In genomic region chr9:22008662-22009562, GRCh38 we compare ENCODE assay signal across 8 cellular contexts. TPM values are rescaled to one million over a fixed set of nuclear protein-coding genes. Genes with fewer than 3 reads are reported as not detected.
DNase-seq lines count a peak whose midpoint lies in the region; ATAC-seq, FAIRE-seq and TF ChIP-seq lines count a peak whose summit lies in the region.

CDKN2B (minus strand) TSS chr9:22009305; CDS start chr9:22008953, 352 bp downstream.

- peak within 1 kb of the TSS; percentile 89 for H3K4me3 Mint-ChIP-seq in central memory CD8-positive, alpha-beta T cell

- H3K9me3 Mint-ChIP-seq in central memory CD8-positive, alpha-beta T cell = no peaks in the 10 kb centered on the region

- H3K4me3 ChIP-seq in small intestine (ENCODE audit: low read depth in 1 of 2, low read length in 2 of 2) = peak within 1 kb of the TSS; percentile 41 to 92

- no peaks in the 10 kb centered on the region for H3K4me1 ChIP-seq in small intestine (ENCODE audit: control insufficient read depth in 2 of 2, insufficient read depth in 1 of 2, low read depth in 1 of 2, low read length in 1 of 2)

- H3K27me3 Mint-ChIP-seq in central memory CD8-positive, alpha-beta T cell = peaks cover 57% of the 10 kb centered on the region

- ATAC-seq in HG02678 (IDR thresholded peaks at IDR 0.05; ENCODE audit: unreplicated experiment) = peak; percentile 93
- peak; percentile 61 for ATAC-seq in central memory CD8-positive, alpha-beta T cell (replicated peaks; ENCODE audit: extremely low read depth, poor library complexity, severe bottlenecking)

- H3K36me3 ChIP-seq in small intestine (ENCODE audit: control insufficient read depth in 2 of 2, insufficient read depth in 2 of 2, low read length in 2 of 2) = peaks cover 0 to 6% of the 10 kb centered on the region in 2 donors

- peaks cover 0 to 21% of the 10 kb centered on the region in 2 donors for H3K27me3 ChIP-seq in small intestine (ENCODE audit: control insufficient read depth in 2 of 2, insufficient read depth in 2 of 2, low read length in 2 of 2)

- peak; percentile 74 for FAIRE-seq in GM12891 (lab: Jason Lieb, UNC)
- FAIRE-seq in TTC549 (lab: Jason Lieb, UNC) = peak; percentile 73
- FAIRE-seq in small intestine (lab: Jason Lieb, UNC) = no peak

- H3K27ac ChIP-seq in small intestine (ENCODE audit: low read depth in 1 of 2, low read length in 1 of 2) = peak within 1 kb of the TSS; percentile 89 to 99

- H3K9me3 ChIP-seq in small intestine (ENCODE audit: control insufficient read depth, low read depth) = no peaks in the 10 kb centered on the region

- DNase-seq in GM12891 (ENCODE audit: insufficient read length, low spot score) = peak; percentile 70
- peak; percentile 66 for DNase-seq in NCI-H1694 (lab: John Stamatoyannopoulos, UW)
- DNase-seq in central memory CD8-positive, alpha-beta T cell (ENCODE audit: low spot score in 2 of 2) = peak; percentile 39 to 56
- peak; percentile 96 for DNase-seq in iris pigment epithelial cell (ENCODE audit: low read depth)
- DNase-seq in small intestine = peak; percentile 98
- no peak for DNase-seq in A172 (ENCODE audit: low spot score)

- TF ChIP-seq POLR2A in GM12891 (IDR thresholded peaks at IDR 0.05; ENCODE audit: low read depth, low read length) = no peak

- peaks cover 12% of the 10 kb centered on the region for H3K36me3 Mint-ChIP-seq in central memory CD8-positive, alpha-beta T cell (ENCODE audit: insufficient read depth)

- WGBS in small intestine, 3 donors = 0 to 1% (median 1%) methylated on average over 70 to 91 of the region's 91 CpGs

- peaks cover 21% of the 10 kb centered on the region for H3K4me1 Mint-ChIP-seq in central memory CD8-positive, alpha-beta T cell

- H3K27ac Mint-ChIP-seq in central memory CD8-positive, alpha-beta T cell (ENCODE audit: low read depth) = peak within 1 kb of the TSS; percentile 33

TF ChIP-seq in GM12891, 5 proteins besides CTCF, POLR2A, EP300 and RAD21:
- TF ChIP-seq TAF1 (IDR thresholded peaks at IDR 0.05; ENCODE audit: low read depth, low read length) (no peak), PAX5 (IDR thresholded peaks at IDR 0.05; ENCODE audit: insufficient read depth, low read length, severe bottlenecking) (no peak), POLR2AphosphoS5 (IDR thresholded peaks at IDR 0.05; ENCODE audit: low read depth, low read length) (no peak), SPI1 (IDR thresholded peaks at IDR 0.05; ENCODE audit: low read depth, low read length) (no peak), POU2F2 (IDR thresholded peaks at IDR 0.05; ENCODE audit: low read depth, low read length) (no peak)

RNA-seq across cellular contexts. Expression of gene CDKN2B, which starts in this region (rescaled TPM):
- not detected for polyA plus RNA-seq in GM12891 (2012; ENCODE audit: low read depth, missing spikeins)
- polyA plus RNA-seq in small intestine = 10 to 100 TPM; 12.8 to 81.4 (median 72.7) TPM
- total RNA-seq in A172 (2014; rRNA removed; shearing (Covaris generic)) = not detected in 2 replicates
